Comparison of ENCODE assay signal across 30 cellular contexts in genomic region chr22:35209203-35209602, GRCh38.
"Had no signal": no experiment of that assay in that cellular context is flagged by ENCODE, and none has a peak within 500 bp of the region (broad histone marks: within the 10 kb centered on the region; RNA-seq: fewer than 3 reads in every experiment).

No MANE protein-coding gene starts in this region.

- DNase-seq: activated CD4-positive, alpha-beta memory T cell treated with anti-CD3 and anti-CD28 coated beads, Interleukin-2, amount 10 ng/mL, durations not matched to agents 7 days and 5 days; activated CD4-positive, alpha-beta T cell treated with anti-CD3 and anti-CD28 coated beads for 1 hour; activated CD4-positive, alpha-beta T cell treated with anti-CD3 and anti-CD28 coated beads for 48 hours; activated CD4-positive, CD25-positive, alpha-beta regulatory T cell; activated CD8-positive, alpha-beta memory T cell treated with anti-CD3 and anti-CD28 coated beads for 24 hours; activated CD8-positive, alpha-beta memory T cell treated with anti-CD3 and anti-CD28 coated beads, Interleukin-2, amount 10 ng/mL, durations not matched to agents 7 days and 5 days; activated CD8-positive, alpha-beta memory T cell treated with anti-CD3 and anti-CD28 coated beads, Interleukin-2, amount 50 U/mL, for 48 hours; activated effector memory CD4-positive, alpha-beta T cell treated with Interleukin-2 at 50 U/mL for 16 hours; activated naive CD4-positive, alpha-beta T cell treated with anti-CD3 and anti-CD28 coated beads, Interleukin-2, amount 10 ng/mL, durations not matched to agents 7 days and 5 days; activated naive CD8-positive, alpha-beta T cell treated with anti-CD3 and anti-CD28 coated beads for 36 hours; activated T-cell treated with anti-CD3 and anti-CD28 coated beads, Interleukin-2, amount 50 U/mL, for 48 hours; amniotic stem cell; aorta; brain microvascular endothelial cell; central memory CD4-positive, alpha-beta T cell; Karpas-422; KBM-7; NCI-H1105; NCI-H1417 treated with DMSO at 0.1 percent for 48 hours; NCI-H187 treated with DMSO at 0.1 percent for 48 hours; NCI-H2081; NCI-H345; NCI-H526 treated with DMSO at 0.1 percent for 48 hours; NCI-H774; PC-3; Peyer's patch; RPMI8226; SHP77 treated with DMSO at 0.1 percent for 48 hours; SK-N-SH; WERI-Rb-1 had no signal

- ATAC-seq: activated CD8-positive, alpha-beta memory T cell treated with anti-CD3 and anti-CD28 coated beads, Interleukin-2, amount 10 ng/mL, durations not matched to agents 7 days and 5 days; PC-3 had no signal
